Comparison of ENCODE assay signal across 25 cellular contexts in the genomic region with DNA sequence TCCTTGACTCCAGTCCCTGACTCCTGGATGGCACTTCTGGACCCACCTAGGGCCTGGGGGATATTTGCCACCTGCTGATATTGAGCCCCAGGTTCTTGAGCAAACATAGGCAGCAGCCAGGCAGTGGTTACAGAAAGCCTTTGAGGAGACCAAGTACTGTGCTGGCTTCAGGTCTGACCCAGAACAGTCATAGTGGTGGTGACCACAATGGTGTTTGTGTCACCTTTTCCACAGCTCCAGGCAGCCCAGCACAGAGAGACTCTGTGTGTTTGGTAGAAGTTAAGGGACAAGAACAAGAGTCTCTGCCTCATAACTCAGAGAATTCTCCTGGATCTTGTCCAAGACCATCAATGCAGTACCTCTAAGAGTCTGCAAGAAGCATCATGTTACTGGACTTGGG. TPM values are rescaled to one million over a fixed set of nuclear protein-coding genes. Genes with fewer than 3 reads are reported as not detected.
"Had no signal": no experiment of that assay in that cellular context is flagged by ENCODE, and none has a peak within 500 bp of the region (broad histone marks: within the 10 kb centered on the region; RNA-seq: fewer than 3 reads in every experiment).

No MANE protein-coding gene starts in this region.

- H3K36me3 ChIP-seq: neural progenitor cell, tibial artery had no signal

- H3K9me3 Mint-ChIP-seq: activated B cell treated with CpG ODN at 0.5 μM for 24 hours; activated naive CD8-positive, alpha-beta T cell treated with anti-CD3 and anti-CD28 coated beads, Interleukin-2, amount 10 ng/mL, durations not matched to agents 7 days and 5 days; brain; memory B cell; neural progenitor cell had no signal

- H3K36me3 Mint-ChIP-seq: activated naive CD8-positive, alpha-beta T cell treated with anti-CD3 and anti-CD28 coated beads, Interleukin-2, amount 10 ng/mL, durations not matched to agents 7 days and 5 days; brain; neural progenitor cell had no signal

- H3K4me3 Mint-ChIP-seq: activated B cell treated with CpG ODN at 0.5 μM for 24 hours; activated naive CD8-positive, alpha-beta T cell treated with anti-CD3 and anti-CD28 coated beads, Interleukin-2, amount 10 ng/mL, durations not matched to agents 7 days and 5 days; brain; memory B cell; neural progenitor cell had no signal

- ATAC-seq: foreskin keratinocyte, psoas muscle, right cardiac atrium had no signal

- H3K4me1 ChIP-seq: foreskin keratinocyte, neural progenitor cell, psoas muscle, tibial artery had no signal

- H3K4me1 Mint-ChIP-seq: activated B cell treated with CpG ODN at 0.5 μM for 24 hours; activated naive CD8-positive, alpha-beta T cell treated with anti-CD3 and anti-CD28 coated beads, Interleukin-2, amount 10 ng/mL, durations not matched to agents 7 days and 5 days; brain; memory B cell; neural progenitor cell had no signal

- H3K27ac Mint-ChIP-seq: activated B cell treated with CpG ODN at 0.5 μM for 24 hours; activated naive CD8-positive, alpha-beta T cell treated with anti-CD3 and anti-CD28 coated beads, Interleukin-2, amount 10 ng/mL, durations not matched to agents 7 days and 5 days; brain; memory B cell; neural progenitor cell had no signal

- H3K4me3 ChIP-seq: dorsolateral prefrontal cortex, hepatocyte, neural progenitor cell, psoas muscle, SK-N-MC, tibial artery had no signal

- DNase-seq: activated B cell treated with CpG ODN at 0.5 μM for 24 hours; activated CD8-positive, alpha-beta memory T cell treated with anti-CD3 and anti-CD28 coated beads, Interleukin-2, amount 50 U/mL, for 4 hours; activated gamma-delta T cell treated with Interleukin-2 at 50 U/mL for 16 hours; activated naive CD8-positive, alpha-beta T cell treated with anti-CD3 and anti-CD28 coated beads, Interleukin-2, amount 10 ng/mL, durations not matched to agents 7 days and 5 days; caudate nucleus; dorsolateral prefrontal cortex; foreskin keratinocyte; psoas muscle; right cardiac atrium; stimulated activated CD4-positive, alpha-beta T cell treated with anti-CD3 and anti-CD28 coated beads, Interleukin-4, amount 100 ng/mL, for 24 hours; stimulated activated naive CD4-positive, alpha-beta T cell; substantia nigra; tibial artery had no signal

- H3K9me3 ChIP-seq: psoas muscle, tibial artery had no signal

- H3K27ac ChIP-seq: dorsolateral prefrontal cortex, foreskin keratinocyte, hepatocyte, neural progenitor cell, psoas muscle, SK-N-MC, tibial artery had no signal

- H3K4me2 ChIP-seq: hepatocyte, neural progenitor cell had no signal

RNA-seq across cellular contexts. Expression of gene CLC, which starts 14.6 kb away (rescaled TPM):
- total RNA-seq: activated B cell treated with CpG ODN at 0.5 μM for 24 hours; activated naive CD8-positive, alpha-beta T cell treated with anti-CD3 and anti-CD28 coated beads, Interleukin-2, amount 10 ng/mL, durations not matched to agents 7 days and 5 days; epithelial cell of proximal tubule; fibroblast of lung; foreskin keratinocyte; hepatocyte; osteocyte; right cardiac atrium had no signal
- polyA plus RNA-seq: fibroblast of lung, foreskin keratinocyte, hepatocyte, psoas muscle, right cardiac atrium, urinary bladder had no signal

RNA-seq across cellular contexts. Expression of gene LEUTX, which starts 26.3 kb away (rescaled TPM):
- total RNA-seq: activated B cell treated with CpG ODN at 0.5 μM for 24 hours; activated naive CD8-positive, alpha-beta T cell treated with anti-CD3 and anti-CD28 coated beads, Interleukin-2, amount 10 ng/mL, durations not matched to agents 7 days and 5 days; dorsolateral prefrontal cortex; epithelial cell of proximal tubule; fibroblast of lung; foreskin keratinocyte; hepatocyte; liver; mononuclear cell; osteocyte; psoas muscle; right cardiac atrium; skeletal muscle tissue; urinary bladder had no signal
- polyA plus RNA-seq: fibroblast of lung, foreskin keratinocyte, hepatocyte, liver, psoas muscle, right cardiac atrium, urinary bladder had no signal

RNA-seq across cellular contexts. Expression of gene LGALS14, which starts 48.1 kb away (rescaled TPM):
- total RNA-seq: activated B cell treated with CpG ODN at 0.5 μM for 24 hours; activated naive CD8-positive, alpha-beta T cell treated with anti-CD3 and anti-CD28 coated beads, Interleukin-2, amount 10 ng/mL, durations not matched to agents 7 days and 5 days; dorsolateral prefrontal cortex; epithelial cell of proximal tubule; fibroblast of lung; foreskin keratinocyte; liver; osteocyte; psoas muscle; right cardiac atrium; skeletal muscle tissue; urinary bladder had no signal
- polyA plus RNA-seq: fibroblast of lung, foreskin keratinocyte, liver, psoas muscle, right cardiac atrium, urinary bladder had no signal
